ENCODE assay signal across 8 cellular contexts in genomic region chrX:134377537-134377936, GRCh38. TPM values are rescaled to one million over a fixed set of nuclear protein-coding genes. Genes with fewer than 3 reads are reported as not detected.
DNase-seq lines count a peak whose midpoint lies in the region; ATAC-seq, FAIRE-seq and TF ChIP-seq lines count a peak whose summit lies in the region.

No MANE protein-coding gene starts in this region.

- no peaks in the 10 kb centered on the region for H3K9me3 Mint-ChIP-seq in astrocyte (ENCODE audit: unreplicated experiment)

- H3K4me1 ChIP-seq in astrocyte (ENCODE audit: insufficient read depth, low read length) (peaks cover 3% of the 10 kb centered on the region), prostate gland (replicated peaks) (no peaks in the 10 kb centered on the region)

- peaks cover 43% of the 10 kb centered on the region for H3K79me2 ChIP-seq in astrocyte (ENCODE audit: insufficient read depth, low read length)

- no peaks in the 10 kb centered on the region for H3K36me3 Mint-ChIP-seq in astrocyte (ENCODE audit: low read depth, unreplicated experiment)

- H3K4me3 Mint-ChIP-seq in astrocyte (ENCODE audit: unreplicated experiment): no peak overlapping the region

- peak; percentile 55 for FAIRE-seq in astrocyte (lab: Jason Lieb, UNC)

- TF ChIP-seq POLR2A in prostate gland (IDR thresholded peaks at IDR 0.05): no peak

- H3K9ac ChIP-seq in astrocyte (ENCODE audit: low read length): no peak overlapping the region

- H3K4me1 Mint-ChIP-seq in astrocyte (ENCODE audit: low read depth, unreplicated experiment): no peaks in the 10 kb centered on the region

- WGBS in prostate gland: 53% methylated on average over 5 of the region's 5 CpGs

- H3K4me3 ChIP-seq in astrocyte (ENCODE audit: insufficient read depth, low read depth, low read length): no peak overlapping the region
- no peak overlapping the region for H3K4me3 ChIP-seq in prostate gland

- H3K27me3 Mint-ChIP-seq in astrocyte (ENCODE audit: low read depth, unreplicated experiment): no peaks in the 10 kb centered on the region

- H3K4me2 ChIP-seq in astrocyte (ENCODE audit: low read length): no peak overlapping the region

- intact Hi-C loops in prostate gland (cut with DNase I): no loop called here

- no peak overlapping the region for H3K27ac Mint-ChIP-seq in astrocyte (ENCODE audit: unreplicated experiment)

- no peaks in the 10 kb centered on the region for H3K27me3 ChIP-seq in astrocyte (ENCODE audit: insufficient read depth, low read length)
- H3K27me3 ChIP-seq in prostate gland (replicated peaks; ENCODE audit: insufficient read depth): no peaks in the 10 kb centered on the region

- H3K9me3 ChIP-seq in astrocyte (ENCODE audit: insufficient read depth, low read depth, low read length) (no peaks in the 10 kb centered on the region), prostate gland (no peaks in the 10 kb centered on the region)

- no peaks in the 10 kb centered on the region for H4K20me1 ChIP-seq in astrocyte (ENCODE audit: insufficient read depth, low read length)

- no peaks in the 10 kb centered on the region for H3K36me3 ChIP-seq in astrocyte (ENCODE audit: insufficient read depth, low read length)
- no peaks in the 10 kb centered on the region for H3K36me3 ChIP-seq in prostate gland

- ATAC-seq in HG02852 (IDR thresholded peaks at IDR 0.05; ENCODE audit: unreplicated experiment): peak; percentile 35
- ATAC-seq in GM21737 (IDR thresholded peaks at IDR 0.05; ENCODE audit: unreplicated experiment): no peak
- ATAC-seq in GM21576 (IDR thresholded peaks at IDR 0.05; ENCODE audit: unreplicated experiment): no peak

- TF ChIP-seq CTCF in astrocyte (IDR thresholded peaks at IDR 0.05; ENCODE audit: insufficient read depth, low read depth, low read length) (peak; percentile 27), prostate gland (IDR thresholded peaks at IDR 0.05) (peak in 1 of 4 experiments; percentile 14)

- no peak overlapping the region for H2AFZ ChIP-seq in astrocyte (ENCODE audit: low read depth, low read length)

- no peak overlapping the region for H3K27ac ChIP-seq in astrocyte (ENCODE audit: low read depth, low read length)
- no peak overlapping the region for H3K27ac ChIP-seq in prostate gland

- peak; percentile 0 for DNase-seq in NCI-H187 treated with DMSO at 0.1 percent for 48 hours (lab: John Stamatoyannopoulos, UW)
- no peak for DNase-seq in NCI-H187 (lab: John Stamatoyannopoulos, UW)
- DNase-seq in NCI-H69 (lab: John Stamatoyannopoulos, UW): peak; percentile 57
- DNase-seq in astrocyte (ENCODE audit: low read depth): peak; percentile 36
- peak; percentile 6 for DNase-seq in prostate gland (ENCODE audit: low spot score)

RNA-seq across cellular contexts. Expression of gene PHF6, which starts 4.4 kb away (rescaled TPM):
- total RNA-seq in astrocyte (34.9 and 39.3 TPM in 2 replicates), prostate gland (10 to 100 TPM; 19.8 to 22.3 TPM)

Comparison
In these comparisons a context has a peak if more than half of its experiments do, and no peak if none do; other contexts are left out.
1. DNase-seq: peak in NCI-H187 treated with DMSO at 0.1 percent for 48 hours (single experiment), NCI-H69 (single experiment), astrocyte (single experiment) and prostate gland (single experiment); none in NCI-H187 (0 of 2).